ENCODE assay signal across 8 cellular contexts in genomic region chr12:104219908-104220404, GRCh38. TPM values are rescaled to one million over a fixed set of nuclear protein-coding genes. Genes with fewer than 3 reads are reported as not detected.
DNase-seq lines count a peak whose midpoint lies in the region; ATAC-seq and TF ChIP-seq lines count a peak whose summit lies in the region.

No MANE protein-coding gene starts in this region.

- dilution Hi-C loops in IMR-90 (cut with HindIII; ENCODE audit: low sequenced_read_pairs, unreplicated experiment): no loop called here

- peak overlapping the region; percentile 100 for H2BK120ac ChIP-seq in IMR-90 (ENCODE audit: low read depth, low read length)

- peak overlapping the region; percentile 100 for H2BK5ac ChIP-seq in IMR-90 (ENCODE audit: low read depth, low read length, poor library complexity, severe bottlenecking)

- DNase-seq in ACHN (peak; percentile 100), IMR-90 (peak; percentile 83), SW480 (ENCODE audit: low spot score) (peak; percentile 86), adipocyte (ENCODE audit: low read depth) (peak; percentile 88), kidney epithelial cell (ENCODE audit: low read depth) (peak; percentile 89), epidermal melanocyte (ENCODE audit: insufficient read length, low spot score) (no peak), DMS114 treated with DMSO at 0.1 percent for 48 hours (lab: John Stamatoyannopoulos, UW; ENCODE audit: unreplicated experiment) (no peak)
- peak; percentile 19 for DNase-seq in stimulated activated CD8-positive, alpha-beta memory T cell treated with anti-CD3 and anti-CD28 coated beads, Interleukin-15, amount 100 ng/mL, for 1 hour (ENCODE audit: low read depth)

- TF ChIP-seq RAD21 in IMR-90 (IDR thresholded peaks at IDR 0.05; ENCODE audit: low read length): no peak

- H2BK20ac ChIP-seq in IMR-90 (ENCODE audit: low read depth, low read length): peak overlapping the region; percentile 100

- H3K4ac ChIP-seq in IMR-90 (ENCODE audit: low read depth, low read length): peak overlapping the region; percentile 100

- intact Hi-C loops in IMR-90 (cut with micrococcal nuclease): loop anchor here (1.0 to 5.0 kb wide), 3 partner anchors 37 to 137 kb away; no protein-coding TSS in a partner anchor

- CTCF ChIA-PET in IMR-90 (lab: Yijun Ruan, JAX): interaction anchor here (0.8 kb wide), 1 partner anchor 65 kb away, joined by 3 read pairs; no protein-coding TSS in a partner anchor

- H3K79me1 ChIP-seq in IMR-90 (ENCODE audit: low read depth in 1 of 2, low read length in 2 of 2): peaks cover 20 to 40% of the 10 kb centered on the region in 2 experiments

- H3K4me3 ChIP-seq in IMR-90 (ENCODE audit: insufficient read depth, low read depth, low read length) (no peak overlapping the region), adipocyte (ENCODE audit: low read length) (peak overlapping the region; percentile 72), kidney epithelial cell (ENCODE audit: low read depth, low read length) (no peak overlapping the region)

- peaks cover 20% of the 10 kb centered on the region for H3K4me1 ChIP-seq in IMR-90 (ENCODE audit: control insufficient read depth, insufficient read depth, low read length)
- H3K4me1 ChIP-seq in adipocyte (ENCODE audit: control insufficient read depth, insufficient read depth, low read length): peaks cover 39% of the 10 kb centered on the region

- peak; percentile 19; the same call in 1 of the 2 replicates for ATAC-seq in IMR-90 (ENCODE audit: low read depth)

- peak overlapping the region; percentile 74 to 97 for H4K8ac ChIP-seq in IMR-90 (ENCODE audit: low read depth in 2 of 2, low read length in 2 of 2)

- H3K27me3 ChIP-seq in IMR-90 (ENCODE audit: control insufficient read depth, insufficient read depth, low read length) (no peaks in the 10 kb centered on the region), adipocyte (replicated peaks; ENCODE audit: control insufficient read depth, insufficient read depth, low read length) (no peaks in the 10 kb centered on the region), kidney epithelial cell (ENCODE audit: control insufficient read depth, insufficient read depth, low read length) (no peaks in the 10 kb centered on the region)

- H2AFZ ChIP-seq in IMR-90 (replicated peaks; ENCODE audit: low read length, poor library complexity): peak overlapping the region; percentile 78

- TF ChIP-seq POLR2A in IMR-90 (IDR thresholded peaks at IDR 0.05; ENCODE audit: low read depth, low read length): no peak

- peak overlapping the region; percentile 76 for H4K5ac ChIP-seq in IMR-90 (ENCODE audit: low read depth, low read length)

- H3K9me1 ChIP-seq in IMR-90 (ENCODE audit: insufficient read depth, low read length): peaks cover 14% of the 10 kb centered on the region

- TF ChIP-seq CTCF in IMR-90 (conservative IDR thresholded peaks at IDR 0.05; ENCODE audit: low read depth, low read length) (no peak), kidney epithelial cell (IDR thresholded peaks at IDR 0.05; ENCODE audit: insufficient read depth, low read length, poor library complexity, severe bottlenecking) (no peak)

- H3K56ac ChIP-seq in IMR-90 (ENCODE audit: extremely low read depth, insufficient read depth, low read length): peak overlapping the region; percentile 97

- peak overlapping the region; percentile 97 for H2AK5ac ChIP-seq in IMR-90 (ENCODE audit: low read depth, low read length)

- no peaks in the 10 kb centered on the region for H4K20me1 ChIP-seq in IMR-90 (ENCODE audit: insufficient read depth, low read length)

- peak overlapping the region; percentile 94 for H3K27ac ChIP-seq in IMR-90 (ENCODE audit: insufficient read depth, low read length)

- H3K14ac ChIP-seq in IMR-90 (replicated peaks; ENCODE audit: low read depth, low read length): peak overlapping the region; percentile 98

- peak overlapping the region; percentile 99 for H4K91ac ChIP-seq in IMR-90 (ENCODE audit: insufficient read depth, low read depth, low read length)

- 17% methylated on average over 1 of the region's 4 CpGs; no CpG with 5 or more reads in 1 of the 2 experiments for WGBS in IMR-90 (ENCODE audit: extremely low coverage in 2 of 2, insufficient read length in 1 of 2), 2 experiments

- H3K36me3 ChIP-seq in IMR-90 (ENCODE audit: control insufficient read depth, insufficient read depth, low read length) (no peaks in the 10 kb centered on the region), adipocyte (ENCODE audit: control insufficient read depth, insufficient read depth, low read length, severe bottlenecking) (no peaks in the 10 kb centered on the region), kidney epithelial cell (ENCODE audit: control insufficient read depth, insufficient read depth, low read length) (no peaks in the 10 kb centered on the region)

- peak overlapping the region; percentile 96 for H2BK15ac ChIP-seq in IMR-90 (ENCODE audit: low read depth, low read length)

- TSS peak; percentile 84 for BruUV-seq in IMR-90 (replicated peaks; lab: Mats Ljungman, UMichigan)

- H3K23ac ChIP-seq in IMR-90 (ENCODE audit: low read depth, low read length): peak overlapping the region; percentile 99

- H3K9ac ChIP-seq in IMR-90 (ENCODE audit: low read depth, low read length): peak overlapping the region; percentile 63
- H3K9ac ChIP-seq in adipocyte (ENCODE audit: low read length): peak overlapping the region; percentile 91

- H3K9me3 ChIP-seq in IMR-90 (ENCODE audit: control insufficient read depth, insufficient read depth, low read length) (no peaks in the 10 kb centered on the region), adipocyte (ENCODE audit: control insufficient read depth, low read length) (no peaks in the 10 kb centered on the region)

- peak overlapping the region; percentile 79 for H3K18ac ChIP-seq in IMR-90 (ENCODE audit: low read depth, low read length)

- POLR2A ChIA-PET in IMR-90 (lab: Charles Lee; ENCODE audit: unreplicated experiment): interaction anchor here (0.8 to 3.1 kb wide), 2 partner anchors 68 to 72 kb away, joined by 4 to 28 read pairs; no protein-coding TSS in a partner anchor

- in situ Hi-C loops in ACHN (cut with HindIII; ENCODE audit: low pct_ligation_motif_present, low pct_unique_long_range_greater_than_20kb, low sequenced_read_pairs): no loop called here
- in situ Hi-C loops in IMR-90 (cut with MboI; ENCODE audit: low sequenced_read_pairs): loop anchor here (5.0 kb wide), 1 partner anchor 67 kb away; no protein-coding TSS in a partner anchor

- peak overlapping the region; percentile 63 for H3K4me2 ChIP-seq in IMR-90 (ENCODE audit: low read depth, low read length)

- peak overlapping the region; percentile 94 for H2AK9ac ChIP-seq in IMR-90 (replicated peaks; ENCODE audit: low read depth, low read length, poor library complexity)

TF ChIP-seq in IMR-90, 13 proteins besides CTCF, POLR2A, EP300 and RAD21:
- no peak for TF ChIP-seq MAZ (IDR thresholded peaks at IDR 0.05; ENCODE audit: borderline replicate concordance, low read depth, low read length)
- peak; percentile 65 for TF ChIP-seq CEBPB (IDR thresholded peaks at IDR 0.05; ENCODE audit: low read depth, low read length)
- peak; percentile 21; the same call in 1 of the 2 replicates for TF ChIP-seq BHLHE40 (IDR thresholded peaks at IDR 0.05; ENCODE audit: low read depth, low read length)
- peak; percentile 22; the same call in 1 of the 2 replicates for TF ChIP-seq NFE2L2 (IDR thresholded peaks at IDR 0.05; ENCODE audit: low read depth, low read length)
- no peak for TF ChIP-seq RFX5 (IDR thresholded peaks at IDR 0.05; ENCODE audit: low read depth, low read length)

RNA-seq across cellular contexts. Expression of gene TXNRD1, which starts 4.4 kb away (rescaled TPM):
- total RNA-seq in IMR-90 (2012; rRNA removed): 582 and 671 TPM in 2 replicates
- 325 and 379 TPM in 2 replicates for polyA plus RNA-seq in IMR-90 (2012; rRNA removed)
- polyA plus RNA-seq in IMR-90 (2012; cell fraction: cytosol; rRNA removed): 231 and 352 TPM in 2 replicates
- polyA plus RNA-seq in IMR-90 (2012; cell fraction: nucleus; rRNA removed; ENCODE audit: low replicate concordance): 162 and 221 TPM in 2 replicates
- total RNA-seq in kidney epithelial cell: 78.7 and 100 TPM in 2 replicates

Comparison
In these comparisons a context has a peak if more than half of its experiments do, and no peak if none do; other contexts are left out.
1. DNase-seq: peak in ACHN (single experiment), IMR-90 (single experiment), SW480 (single experiment), adipocyte (single experiment), kidney epithelial cell (single experiment) and stimulated activated CD8-positive, alpha-beta memory T cell treated with anti-CD3 and anti-CD28 coated beads, Interleukin-15, amount 100 ng/mL, for 1 hour (single experiment); none in epidermal melanocyte (single experiment) and DMS114 treated with DMSO at 0.1 percent for 48 hours (single experiment).